In genomic region chr5:178277346-178277745, GRCh38 we compare ENCODE assay signal across 26 cellular contexts.
"Had no signal": no experiment of that assay in that cellular context is flagged by ENCODE, and none has a peak within 500 bp of the region (broad histone marks: within the 10 kb centered on the region; RNA-seq: fewer than 3 reads in every experiment).

No MANE protein-coding gene starts in this region.

- H3K4me3 Mint-ChIP-seq: activated CD4-positive, alpha-beta memory T cell treated with anti-CD3 and anti-CD28 coated beads for 36 hours; activated CD4-positive, alpha-beta T cell treated with anti-CD3 and anti-CD28 coated beads, Interleukin-2, amount 10 ng/mL, durations not matched to agents 7 days and 5 days; activated naive CD4-positive, alpha-beta T cell treated with anti-CD3 and anti-CD28 coated beads, Interleukin-2, amount 50 U/mL, for 24 hours; activated T-helper 1 cell treated with anti-CD3 and anti-CD28 coated beads, Interleukin-12 subunit alpha, Interleukin-12 subunit beta, Interleukin-2, Interleukin-4 antibody, amounts not matched to agents 30 ng/mL and 10 ng/mL and 1 ng/mL, durations not matched to agents 14 hours and 24 hours and 36 hours; brain had no signal

- H3K9me3 Mint-ChIP-seq: activated CD4-positive, alpha-beta memory T cell treated with anti-CD3 and anti-CD28 coated beads for 36 hours; activated CD4-positive, alpha-beta T cell treated with anti-CD3 and anti-CD28 coated beads, Interleukin-2, amount 10 ng/mL, durations not matched to agents 7 days and 5 days; activated naive CD4-positive, alpha-beta T cell treated with anti-CD3 and anti-CD28 coated beads, Interleukin-2, amount 50 U/mL, for 24 hours; activated T-helper 1 cell treated with anti-CD3 and anti-CD28 coated beads, Interleukin-12 subunit alpha, Interleukin-12 subunit beta, Interleukin-2, Interleukin-4 antibody, amounts not matched to agents 30 ng/mL and 10 ng/mL and 1 ng/mL, durations not matched to agents 14 hours and 24 hours and 36 hours had no signal

- DNase-seq: activated CD4-positive, alpha-beta memory T cell treated with anti-CD3 and anti-CD28 coated beads for 36 hours; activated CD4-positive, alpha-beta T cell treated with anti-CD3 and anti-CD28 coated beads, Interleukin-2, amount 10 ng/mL, durations not matched to agents 7 days and 5 days; activated CD4-positive, CD25-positive, alpha-beta regulatory T cell; activated CD8-positive, alpha-beta memory T cell treated with anti-CD3 and anti-CD28 coated beads, Interleukin-2, amount 50 U/mL, for 48 hours; activated effector memory CD4-positive, alpha-beta T cell treated with Interleukin-2 at 50 U/mL for 16 hours; activated naive CD4-positive, alpha-beta T cell; activated T-cell treated with anti-CD3 and anti-CD28 coated beads, Interleukin-2, amount 50 U/mL, for 1 hour; amygdala; Karpas-422; MM.1S; NCI-H1105; NCI-H1436; NCI-H1694 treated with DMSO at 0.1 percent for 48 hours; NCI-H2081; NCI-H510A treated with DMSO at 0.1 percent for 48 hours; NCI-H69; NK-92 treated with Interleukin-12 subunit alpha and Interleukin-12 subunit beta, amount 100 ng/mL, for 24 hours; OCI-M1; RPMI8226; SHP77 treated with DMSO at 0.1 percent for 48 hours had no signal

- H3K36me3 Mint-ChIP-seq: activated CD4-positive, alpha-beta memory T cell treated with anti-CD3 and anti-CD28 coated beads for 36 hours; activated naive CD4-positive, alpha-beta T cell treated with anti-CD3 and anti-CD28 coated beads, Interleukin-2, amount 50 U/mL, for 24 hours; brain had no signal

- H3K27ac ChIP-seq: VCaP had no signal

- H3K4me3 ChIP-seq: K562 had no signal

- ATAC-seq: K562, Panc1 had no signal

- H3K27ac Mint-ChIP-seq: activated CD4-positive, alpha-beta memory T cell treated with anti-CD3 and anti-CD28 coated beads for 36 hours; activated CD4-positive, alpha-beta T cell treated with anti-CD3 and anti-CD28 coated beads, Interleukin-2, amount 10 ng/mL, durations not matched to agents 7 days and 5 days; activated naive CD4-positive, alpha-beta T cell treated with anti-CD3 and anti-CD28 coated beads, Interleukin-2, amount 50 U/mL, for 24 hours; activated T-helper 1 cell treated with anti-CD3 and anti-CD28 coated beads, Interleukin-12 subunit alpha, Interleukin-12 subunit beta, Interleukin-2, Interleukin-4 antibody, amounts not matched to agents 30 ng/mL and 10 ng/mL and 1 ng/mL, durations not matched to agents 14 hours and 24 hours and 36 hours had no signal
